ENCODE assay signal across 20 cellular contexts in the genomic region with DNA sequence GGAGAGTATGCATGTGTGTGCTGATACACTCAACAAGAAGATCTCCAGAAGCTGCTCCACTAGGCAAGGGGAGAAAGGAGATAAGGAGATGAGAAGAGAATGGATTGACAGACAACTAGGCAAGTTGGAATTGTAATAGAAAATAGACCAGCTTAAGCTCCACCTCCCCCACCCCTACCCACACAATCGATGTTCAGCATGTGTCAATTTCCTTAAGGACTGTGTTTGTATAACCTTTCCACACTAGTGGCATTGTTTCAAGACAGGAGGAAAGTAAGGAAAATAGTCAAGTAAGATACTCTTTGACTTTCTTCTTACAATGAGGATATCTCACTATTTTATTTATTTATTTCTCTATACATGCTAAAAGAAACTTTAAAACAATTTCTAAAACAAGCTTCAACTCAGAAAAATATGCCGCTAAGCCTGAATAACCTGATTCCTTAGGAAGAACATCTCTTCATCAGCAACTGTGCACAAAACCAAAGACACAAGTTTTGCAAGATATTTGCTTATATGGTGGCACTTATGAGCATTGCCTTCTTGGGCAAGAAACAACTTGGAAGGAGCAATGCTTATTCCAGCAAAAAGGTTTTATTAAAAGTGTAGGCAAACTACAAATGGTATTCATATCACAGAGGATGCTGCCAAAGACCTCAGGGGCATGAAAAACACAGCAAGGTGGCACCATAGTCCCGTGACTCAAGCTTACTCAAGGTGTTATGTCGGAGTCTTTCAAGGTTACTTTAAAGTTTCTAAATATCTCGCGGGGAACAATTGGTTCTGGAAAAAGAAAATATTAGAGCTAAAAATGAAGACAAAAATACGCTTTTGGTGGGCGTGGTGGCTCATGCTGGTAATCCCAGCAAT.
DNase-seq lines count a peak whose midpoint lies in the region; ATAC-seq and TF ChIP-seq lines count a peak whose summit lies in the region.
"Had no signal": no experiment of that assay in that cellular context is flagged by ENCODE, and none has a peak within 500 bp of the region (broad histone marks: within the 10 kb centered on the region; RNA-seq: fewer than 3 reads in every experiment).

No MANE protein-coding gene starts in this region.

- peak; percentile 40 for ATAC-seq in foreskin keratinocyte
- ATAC-seq: HCT116, K562 had no signal

- POLR2A ChIA-PET in RWPE1 (lab: Yijun Ruan, JAX; ENCODE audit: low non-redundant PET), result no interaction called here

- peak; percentile 53 for TF ChIP-seq CTCF in foreskin keratinocyte (conservative IDR thresholded peaks at IDR 0.05)
- no peak for TF ChIP-seq CTCF in RWPE1 (conservative IDR thresholded peaks at IDR 0.05; ENCODE audit: low read depth)

- DNase-seq in dermis blood vessel endothelial cell (peak; percentile 59), foreskin keratinocyte (no peak), pulmonary artery endothelial cell (ENCODE audit: low read depth, low spot score) (peak; percentile 5), RWPE1 (ENCODE audit: low spot score) (no peak), DMS114 treated with DMSO at 0.1 percent for 48 hours (lab: John Stamatoyannopoulos, UW; ENCODE audit: unreplicated experiment) (no peak), NCI-H748 treated with DMSO at 0.1 percent for 48 hours (lab: John Stamatoyannopoulos, UW) (no peak), T1000 (lab: John Stamatoyannopoulos, UW) (no peak)
- DNase-seq: ACHN; BE2C; C1 segment of cervical spinal cord; CD4-positive, CD25-positive, alpha-beta regulatory T cell; CD8-positive, alpha-beta memory T cell; COR-L47; DMS153; DMS79; GDM1; HFFc6; IMR-90 had no signal

- peaks cover 17% of the 10 kb centered on the region for H3K4me1 ChIP-seq in foreskin keratinocyte
- H3K4me1 ChIP-seq: BE2C had no signal

- no peaks in the 10 kb centered on the region for H3K27me3 ChIP-seq in foreskin keratinocyte
- H3K27me3 ChIP-seq: BE2C had no signal

- no peak overlapping the region for H3K27ac ChIP-seq in foreskin keratinocyte
- H3K27ac ChIP-seq in RWPE1, result no peak overlapping the region

- CTCF ChIA-PET in RWPE1 (lab: Yijun Ruan, JAX), result no interaction called here

Comparison
In these comparisons a context has a peak if more than half of its experiments do, and no peak if none do; other contexts are left out.
1. DNase-seq: peak in dermis blood vessel endothelial cell (single experiment) and pulmonary artery endothelial cell (single experiment); none in foreskin keratinocyte (0 of 2), RWPE1 (single experiment), DMS114 treated with DMSO at 0.1 percent for 48 hours (single experiment), NCI-H748 treated with DMSO at 0.1 percent for 48 hours (single experiment) and T1000 (single experiment).